In genomic region chr1:109249654-109250401, GRCh38 we compare ENCODE assay signal across 6 cellular contexts. TPM values are rescaled to one million over a fixed set of nuclear protein-coding genes. Genes with fewer than 3 reads are reported as not detected.
DNase-seq lines count a peak whose midpoint lies in the region; ATAC-seq, FAIRE-seq and TF ChIP-seq lines count a peak whose summit lies in the region.

No MANE protein-coding gene starts in this region.

- H3K4me3 ChIP-seq in A549 = peak overlapping the region; percentile 74
- peak overlapping the region; percentile 75 for H3K4me3 ChIP-seq in SK-N-MC

- POLR2A ChIA-PET in A549 (lab: Yijun Ruan, JAX) = interaction anchor here (0.6 to 1.1 kb wide), 2 partner anchors 22 to 148 kb away, joined by 3 read pairs; partner anchors contain the start of gene SORT1

- H3K9me3 ChIP-seq in A549 (no peaks in the 10 kb centered on the region), SK-N-MC (ENCODE audit: low read depth, low read length) (no peaks in the 10 kb centered on the region)

- no peak for TF ChIP-seq CTCF in A549 (IDR thresholded peaks at IDR 0.05)

- TF ChIP-seq POLR2A in A549 (IDR thresholded peaks at IDR 0.05; ENCODE audit: low read length) = no peak

- no peak for TF ChIP-seq EP300 in A549 (IDR thresholded peaks at IDR 0.05)

- H3K27ac ChIP-seq in A549 (peak overlapping the region; percentile 75 to 95), SK-N-MC (no peak overlapping the region)

- DNase-seq in A549 (ENCODE audit: low read depth in 1 of 2, low spot score in 1 of 2) (no peak), SK-N-MC (ENCODE audit: low read depth, low spot score) (no peak), islet precursor cell (peak; percentile 55), NCI-H187 treated with DMSO at 0.1 percent for 48 hours (lab: John Stamatoyannopoulos, UW) (no peak)
- no peak for DNase-seq in activated effector memory CD4-positive, alpha-beta T cell treated with anti-CD3 and anti-CD28 coated beads, Interleukin-2, amount 50 U/mL, for 16 hours

- H3K4me2 ChIP-seq in A549 = peak overlapping the region; percentile 86

- H3K9ac ChIP-seq in SK-N-MC (ENCODE audit: insufficient read length) = no peak overlapping the region

- ATAC-seq in A549 (peak; percentile 42 to 56), GM21423 (IDR thresholded peaks at IDR 0.05; ENCODE audit: unreplicated experiment) (peak; percentile 27)

- no peaks in the 10 kb centered on the region; the same call in 1 of the 2 replicates for H3K36me3 ChIP-seq in SK-N-MC (ENCODE audit: insufficient read depth, low read length)

- 60% methylated on average over 2 of the region's 80 CpGs for WGBS in A549 (ENCODE audit: missing lambda C conversion rate)

- no peak for FAIRE-seq in A549 (lab: Jason Lieb, UNC)

- TF ChIP-seq RAD21 in A549 (conservative IDR thresholded peaks at IDR 0.05 in 1 of 2, IDR thresholded peaks at IDR 0.05 in 1 of 2) = no peak

- peaks cover 19% of the 10 kb centered on the region for H3K4me1 ChIP-seq in A549

- CTCF ChIA-PET in A549 (lab: Yijun Ruan, JAX) = interaction anchor here (0.7 to 1.9 kb wide), 4 partner anchors 14 to 283 kb away, joined by 3 to 6 read pairs (median 4); no protein-coding TSS in a partner anchor

TF ChIP-seq in A549, 52 proteins besides CTCF, POLR2A, EP300 and RAD21:
- no peak for TF ChIP-seq HOXB5 (CRISPR knock-in tag; IDR thresholded peaks at IDR 0.05)
- no peak for TF ChIP-seq ZNF302 (CRISPR knock-in tag; IDR thresholded peaks at IDR 0.05)
- TF ChIP-seq ELK1 (IDR thresholded peaks at IDR 0.05; ENCODE audit: low read depth, low read length) = no peak
- TF ChIP-seq JUN (IDR thresholded peaks at IDR 0.05) = no peak
- TF ChIP-seq TP53 (CRISPR knock-in tag; IDR thresholded peaks at IDR 0.05) = no peak

RNA-seq across cellular contexts. Expression of gene CELSR2, which starts 0.5 kb away (rescaled TPM):
- polyA plus RNA-seq in A549 (2011; rRNA removed) = 2.5 and 4.9 TPM in 2 replicates
- 4.5 and 5.7 TPM in 2 replicates for polyA plus RNA-seq in A549 (2012; cell fraction: cytosol; rRNA removed)
- polyA plus RNA-seq in A549 (2012; cell fraction: nucleus; rRNA removed) = 15.7 and 19.5 TPM in 2 replicates
- polyA plus RNA-seq in A549 (2017; fragmentation: RNase III; extraction: RNeasy Plus Mini Kit Qiagen cat#74134 plus additional on column Dnase treatment) = 5.6 to 5.9 TPM (median 5.6 TPM) in 3 replicates
- polyA minus RNA-seq in A549 (2011; rRNA and poly(A)+ RNA removed) = 14.1 and 15.4 TPM in 2 replicates

RNA-seq across cellular contexts. Expression of gene PSRC1, which starts 33.1 kb away (rescaled TPM):
- polyA plus RNA-seq in A549 (2011; rRNA removed) (13.7 and 15.3 TPM in 2 replicates), A549 (2017; fragmentation: RNase III; extraction: RNeasy Plus Mini Kit Qiagen cat#74134 plus additional on column Dnase treatment) (20.0 to 23.2 TPM (median 21.5 TPM) in 3 replicates)
- 19.3 and 19.8 TPM in 2 replicates for polyA plus RNA-seq in A549 (2012; cell fraction: cytosol; rRNA removed)
- 83.6 and 88.8 TPM in 2 replicates for polyA plus RNA-seq in A549 (2012; cell fraction: nucleus; rRNA removed)
- 9.2 and 11.5 TPM in 2 replicates for polyA minus RNA-seq in A549 (2011; rRNA and poly(A)+ RNA removed)

RNA-seq across cellular contexts. Expression of gene SARS1, which starts 36.1 kb away (rescaled TPM):
- polyA plus RNA-seq in A549 (2011; rRNA removed) (152 and 158 TPM in 2 replicates), A549 (2017; fragmentation: RNase III; extraction: RNeasy Plus Mini Kit Qiagen cat#74134 plus additional on column Dnase treatment) (98.0 to 106 TPM (median 103 TPM) in 3 replicates)
- 70.6 and 73.4 TPM in 2 replicates for polyA plus RNA-seq in A549 (2012; cell fraction: cytosol; rRNA removed)
- polyA plus RNA-seq in A549 (2012; cell fraction: nucleus; rRNA removed) = 66.8 and 84.3 TPM in 2 replicates
- polyA minus RNA-seq in A549 (2011; rRNA and poly(A)+ RNA removed) = 93.4 and 105 TPM in 2 replicates

RNA-seq across cellular contexts. Expression of gene MYBPHL, which starts 57.0 kb away (rescaled TPM):
- polyA plus RNA-seq in A549 (2011; rRNA removed) = not detected in 2 replicates
- polyA plus RNA-seq in A549 (2012; cell fraction: cytosol; rRNA removed) = 0.06 TPM in 1 of 2 replicates, not detected in the other
- polyA plus RNA-seq in A549 (2012; cell fraction: nucleus; rRNA removed) = 0.04 TPM in 1 of 2 replicates, not detected in the other
- polyA plus RNA-seq in A549 (2017; fragmentation: RNase III; extraction: RNeasy Plus Mini Kit Qiagen cat#74134 plus additional on column Dnase treatment) = not detected in 3 replicates
- polyA minus RNA-seq in A549 (2011; rRNA and poly(A)+ RNA removed) = not detected in 2 replicates
